In the genomic region with DNA sequence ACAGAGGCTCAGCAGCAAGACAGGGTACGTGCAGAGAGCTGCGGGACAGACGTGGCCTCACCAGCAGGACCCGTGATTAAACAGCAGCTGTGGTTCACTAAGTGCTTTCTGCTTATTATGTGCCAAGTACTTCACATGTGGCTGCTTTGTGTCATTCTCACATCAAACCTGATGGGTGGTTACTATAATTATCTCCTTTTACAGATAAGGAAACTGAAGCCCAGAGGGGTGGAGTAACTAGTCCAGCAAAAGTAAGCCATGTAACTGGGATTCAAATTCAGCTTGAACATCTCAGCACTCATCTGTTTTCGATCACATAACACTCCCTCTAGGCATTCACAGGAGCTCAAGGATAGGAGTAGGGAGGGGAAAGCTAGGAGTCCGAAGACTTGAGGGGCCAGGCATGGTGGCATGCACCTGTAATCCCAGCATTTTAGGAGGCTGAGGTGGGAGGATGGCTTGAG, we compare ENCODE assay signal across 8 cellular contexts. TPM values are rescaled to one million over a fixed set of nuclear protein-coding genes. Genes with fewer than 3 reads are reported as not detected.
DNase-seq lines count a peak whose midpoint lies in the region; ATAC-seq lines count a peak whose summit lies in the region.

No MANE protein-coding gene starts in this region.

- no peak overlapping the region for H3K4me3 ChIP-seq in Jurkat, Clone E6-1 (ENCODE audit: low read length)

- no peaks in the 10 kb centered on the region for H3K36me3 Mint-ChIP-seq in activated naive CD4-positive, alpha-beta T cell treated with anti-CD3 and anti-CD28 coated beads, Interleukin-2, amount 50 U/mL, for 72 hours

- intact Hi-C loops in left colon (cut with DNase I, micrococcal nuclease): loop anchor here in 1 of 2 donors (10.0 kb wide), 1 partner anchor 150 kb away; no protein-coding TSS in a partner anchor

- no peaks in the 10 kb centered on the region for H3K9me3 Mint-ChIP-seq in activated naive CD4-positive, alpha-beta T cell treated with anti-CD3 and anti-CD28 coated beads, Interleukin-2, amount 50 U/mL, for 72 hours

- DNase-seq in COLO668 (lab: John Stamatoyannopoulos, UW; ENCODE audit: unreplicated experiment) (peak; percentile 64), RPMI8226 (peak; percentile 63), left colon (no peak), HT-29 (ENCODE audit: low spot score) (no peak), midbrain (lab: John Stamatoyannopoulos, UW) (no peak)
- DNase-seq in Jurkat, Clone E6-1 (ENCODE audit: low read depth, low spot score): peak; percentile 37
- no peak for DNase-seq in activated naive CD4-positive, alpha-beta T cell treated with anti-CD3 and anti-CD28 coated beads, Interleukin-2, amount 50 U/mL, for 72 hours (ENCODE audit: low spot score in 2 of 2)

- no peak overlapping the region for H3K27ac Mint-ChIP-seq in activated naive CD4-positive, alpha-beta T cell treated with anti-CD3 and anti-CD28 coated beads, Interleukin-2, amount 50 U/mL, for 72 hours

- ATAC-seq in left colon (peak; percentile 77), HG03039 (IDR thresholded peaks at IDR 0.05; ENCODE audit: unreplicated experiment) (no peak)
- no peak for ATAC-seq in activated naive CD4-positive, alpha-beta T cell treated with anti-CD3 and anti-CD28 coated beads, Interleukin-2, amount 50 U/mL, for 72 hours

RNA-seq across cellular contexts. Expression of a gene that starts 50.8 kb away (rescaled TPM):
- 34.7 TPM for polyA plus RNA-seq in Jurkat, Clone E6-1 (2012; ENCODE audit: insufficient read depth, insufficient read length)
- total RNA-seq in left colon: 10 to 100 TPM; 39.4 to 79.8 TPM
- 10 to 100 TPM; 16.2 to 30.0 TPM for total RNA-seq in activated naive CD4-positive, alpha-beta T cell treated with anti-CD3 and anti-CD28 coated beads, Interleukin-2, amount 50 U/mL, for 72 hours
- total RNA-seq in HT-29 (2014; rRNA removed; shearing (Covaris generic)): 22.5 and 22.6 TPM in 2 replicates

RNA-seq across cellular contexts. Expression of a gene that starts 51.3 kb away (rescaled TPM):
- 75.6 TPM for polyA plus RNA-seq in Jurkat, Clone E6-1 (2012; ENCODE audit: insufficient read depth, insufficient read length)
- total RNA-seq in left colon: 100 to 1,000 TPM; 106 to 115 TPM
- 100 to 1,000 TPM; 208 to 250 TPM for total RNA-seq in activated naive CD4-positive, alpha-beta T cell treated with anti-CD3 and anti-CD28 coated beads, Interleukin-2, amount 50 U/mL, for 72 hours
- 25.3 and 26.0 TPM in 2 replicates for total RNA-seq in HT-29 (2014; rRNA removed; shearing (Covaris generic))

Comparison
In these comparisons a context has a peak if more than half of its experiments do, and no peak if none do; other contexts are left out.
1. DNase-seq: peak in COLO668 (single experiment), Jurkat, Clone E6-1 (single experiment) and RPMI8226 (single experiment); none in left colon (0 of 2), activated naive CD4-positive, alpha-beta T cell treated with anti-CD3 and anti-CD28 coated beads, Interleukin-2, amount 50 U/mL, for 72 hours (0 of 2), HT-29 (single experiment) and midbrain (single experiment).